Comparison of ENCODE assay signal across 8 cellular contexts in genomic region chr4:140252144-140252741, GRCh38.
DNase-seq lines count a peak whose midpoint lies in the region; ATAC-seq and TF ChIP-seq lines count a peak whose summit lies in the region.

No MANE protein-coding gene starts in this region.

- TF ChIP-seq POLR2A in breast epithelium (IDR thresholded peaks at IDR 0.05), result no peak

- intact Hi-C loops in breast epithelium (cut with DNase I; ENCODE audit: low total_unique reads), result loop anchor here (2.0 to 10.0 kb wide), 2 partner anchors 99 to 517 kb away; no protein-coding TSS in a partner anchor
- intact Hi-C loops in left lung (cut with DNase I), result loop anchor here in 1 of 2 donors (5.0 to 10.0 kb wide), 4 partner anchors 100 to 597 kb away; partner anchors contain the start of gene MAML3

- no peaks in the 10 kb centered on the region for H3K36me3 Mint-ChIP-seq in activated T-cell treated with anti-CD3 and anti-CD28 coated beads, Interleukin-2, amount 50 U/mL, for 4 hours (ENCODE audit: insufficient read depth)

- H3K4me1 ChIP-seq in breast epithelium (peaks cover 0 to 4% of the 10 kb centered on the region in 2 donors), left lung (peaks cover 4 to 29% of the 10 kb centered on the region in 2 donors), thoracic aorta (ENCODE audit: control insufficient read depth in 1 of 2, low read depth in 2 of 2) (peaks cover 4 to 9% of the 10 kb centered on the region in 2 donors)

- no peak for ATAC-seq in activated T-cell treated with anti-CD3 and anti-CD28 coated beads, Interleukin-2, amount 50 U/mL, for 4 hours
- ATAC-seq in left lung, result peak; percentile 69
- no peak for ATAC-seq in thoracic aorta (ENCODE audit: insufficient number of reproducible peaks, low FRiP score, low read depth)
- no peak for ATAC-seq in HG03457 (IDR thresholded peaks at IDR 0.05; ENCODE audit: unreplicated experiment)

- peaks cover 17% of the 10 kb centered on the region for H3K27me3 Mint-ChIP-seq in activated T-cell treated with anti-CD3 and anti-CD28 coated beads, Interleukin-2, amount 50 U/mL, for 4 hours (ENCODE audit: low read depth)

- no peaks in the 10 kb centered on the region for H3K27me3 ChIP-seq in breast epithelium
- peaks cover 0 to 7% of the 10 kb centered on the region in 2 donors for H3K27me3 ChIP-seq in left lung
- no peaks in the 10 kb centered on the region for H3K27me3 ChIP-seq in thoracic aorta (replicated peaks; ENCODE audit: insufficient read depth)

- DNase-seq in activated T-cell treated with anti-CD3 and anti-CD28 coated beads, Interleukin-2, amount 50 U/mL, for 4 hours, result no peak
- DNase-seq in activated T-cell treated with anti-CD3 and anti-CD28 coated beads, Interleukin-2, amount 50 U/mL, for 1 hour, result no peak
- peak; percentile 32 for DNase-seq in NCI-H2227 treated with DMSO at 0.1 percent for 48 hours (lab: John Stamatoyannopoulos, UW)
- peak in 1 of 2 donors; percentile 34 for DNase-seq in breast epithelium (ENCODE audit: low spot score in 2 of 2)
- DNase-seq in left lung, result peak in 1 of 2 donors; percentile 57
- no peak for DNase-seq in thoracic aorta (ENCODE audit: low spot score)
- no peak for DNase-seq in stimulated activated naive CD4-positive, alpha-beta T cell treated with Interleukin-2 at 50 U/mL for 16 hours (lab: John Stamatoyannopoulos, UW)

- H3K4me3 ChIP-seq in breast epithelium (peak overlapping the region; percentile 62 to 93 (median 73)), left lung (peak overlapping the region; percentile 54 to 64), thoracic aorta (peak overlapping the region; percentile 85)

- no peaks in the 10 kb centered on the region for H3K9me3 Mint-ChIP-seq in activated T-cell treated with anti-CD3 and anti-CD28 coated beads, Interleukin-2, amount 50 U/mL, for 4 hours

- peak overlapping the region; percentile 68 for H3K4me3 Mint-ChIP-seq in activated T-cell treated with anti-CD3 and anti-CD28 coated beads, Interleukin-2, amount 50 U/mL, for 4 hours

- peaks cover 4% of the 10 kb centered on the region for H3K4me1 Mint-ChIP-seq in activated T-cell treated with anti-CD3 and anti-CD28 coated beads, Interleukin-2, amount 50 U/mL, for 4 hours (ENCODE audit: low read depth)

- H3K9me3 ChIP-seq in breast epithelium (no peaks in the 10 kb centered on the region), left lung (no peaks in the 10 kb centered on the region), thoracic aorta (no peaks in the 10 kb centered on the region)

- TF ChIP-seq CTCF in breast epithelium (IDR thresholded peaks at IDR 0.05), result no peak
- TF ChIP-seq CTCF in left lung (IDR thresholded peaks at IDR 0.05), result no peak
- no peak for TF ChIP-seq CTCF in thoracic aorta (IDR thresholded peaks at IDR 0.05)

- H3K36me3 ChIP-seq in breast epithelium (no peaks in the 10 kb centered on the region), left lung (no peaks in the 10 kb centered on the region), thoracic aorta (no peaks in the 10 kb centered on the region)

- peak overlapping the region; percentile 96 to 99 for H3K27ac ChIP-seq in breast epithelium
- H3K27ac ChIP-seq in left lung, result peak overlapping the region; percentile 87 to 94
- H3K27ac ChIP-seq in thoracic aorta, result peak overlapping the region; percentile 63 to 71
